In the genomic region with DNA sequence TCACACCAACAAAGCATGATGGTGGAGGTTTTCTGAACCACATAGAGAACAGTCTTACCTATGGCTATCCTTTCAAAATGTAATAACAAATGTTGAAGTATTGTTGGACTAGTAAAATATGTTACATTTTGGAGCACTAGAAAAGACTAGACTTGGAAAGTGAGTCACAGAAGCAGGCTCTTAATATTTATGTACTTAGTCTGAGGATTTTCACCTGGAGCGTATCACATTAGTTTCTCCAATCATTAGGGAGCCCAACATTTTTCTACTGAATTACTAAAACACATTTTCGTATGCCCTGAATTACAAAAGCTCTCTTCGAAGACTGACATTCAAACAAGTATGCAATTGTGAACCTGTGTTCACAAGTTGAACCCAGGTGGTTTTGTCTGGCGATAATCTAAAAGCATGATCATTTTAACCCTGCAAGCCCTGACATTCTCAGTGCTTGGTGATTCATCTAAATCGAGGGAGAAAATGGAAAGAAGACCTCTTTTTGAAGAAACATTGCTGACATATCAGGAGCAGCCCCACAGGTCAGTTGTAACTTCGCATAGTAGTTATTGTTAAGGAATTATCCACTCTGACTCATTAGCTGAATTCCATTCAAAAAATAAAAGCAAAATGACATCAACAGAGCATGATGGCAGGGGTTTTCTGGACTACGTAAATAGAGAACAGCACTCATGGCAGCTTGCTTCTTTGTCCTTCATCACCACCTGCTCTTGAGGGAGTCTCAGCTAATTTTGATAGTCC, we compare ENCODE assay signal across 2 cellular contexts.
TF ChIP-seq lines count a peak whose summit lies in the region.

No MANE protein-coding gene starts in this region.

TF ChIP-seq in GM23338, 12 proteins besides CTCF, POLR2A, EP300 and RAD21:
- TF ChIP-seq EZH2phosphoT487 (IDR thresholded peaks at IDR 0.05; ENCODE audit: unreplicated experiment) (no peak), ZNF331 (CRISPR knock-in tag; IDR thresholded peaks at IDR 0.05; ENCODE audit: low read depth) (no peak)
TF ChIP-seq in GM23338: peak in this region for 0.

TF ChIP-seq in endothelial cell of umbilical vein, 7 proteins besides CTCF, POLR2A, EP300 and RAD21:
- TF ChIP-seq EZH2 (IDR thresholded peaks at IDR 0.05; ENCODE audit: borderline replicate concordance, low read depth, low read length, severe bottlenecking), result no peak
